17 cellular contexts compared by ENCODE assay signal in genomic region chr17:69435986-69436696, GRCh38. TPM values are rescaled to one million over a fixed set of nuclear protein-coding genes. Genes with fewer than 3 reads are reported as not detected.
A peak's percentile ranks its signal among the peaks of the same experiment; 100 is the strongest.
DNase-seq lines count a peak whose midpoint lies in the region; ATAC-seq, FAIRE-seq and TF ChIP-seq lines count a peak whose summit lies in the region.
"Had no signal": no experiment of that assay in that cellular context is flagged by ENCODE, and none has a peak within 500 bp of the region (broad histone marks: within the 10 kb centered on the region; RNA-seq: fewer than 3 reads in every experiment).

No MANE protein-coding gene starts in this region.

- ATAC-seq in GM18867 (IDR thresholded peaks at IDR 0.05; ENCODE audit: unreplicated experiment) = no peak
- ATAC-seq: GM12878, HCT116 had no signal

- H4K91ac ChIP-seq in H9 (ENCODE audit: insufficient read length, low read depth, low read length) = no peak overlapping the region

- H3K14ac ChIP-seq in H9 (ENCODE audit: insufficient read depth, low read length) = no peak overlapping the region

- H3K27ac ChIP-seq in H9 (ENCODE audit: insufficient read length, low read depth, low read length) (no peak overlapping the region), HUES64 (ENCODE audit: low read depth, low read length) (peak overlapping the region; percentile 28; the same call in 1 of the 2 replicates)

- no peak overlapping the region for H3K4ac ChIP-seq in H9 (ENCODE audit: low read depth, low read length)

- H3K9ac ChIP-seq in H9 (ENCODE audit: extremely low read depth, insufficient read length, low read length) (no peak overlapping the region), HUES64 (ENCODE audit: low read depth, low read length) (no peak overlapping the region)

- H4K5ac ChIP-seq in H9 (ENCODE audit: insufficient read length, low read depth, low read length) = no peak overlapping the region

- in situ Hi-C loops in G401 (cut with HindIII; ENCODE audit: low sequenced_read_pairs) = no loop called here

- peak; percentile 56 for FAIRE-seq in frontal cortex (lab: Jason Lieb, UNC)
- FAIRE-seq: GM12878, H1 had no signal

- no peaks in the 10 kb centered on the region for H3K36me3 ChIP-seq in HUES64 (ENCODE audit: insufficient read depth, low read length)

- H2BK120ac ChIP-seq in H9 (ENCODE audit: low read depth, low read length, poor library complexity, severe bottlenecking) = no peak overlapping the region

- H4K20me1 ChIP-seq in H9 (ENCODE audit: control insufficient read depth, insufficient read depth, insufficient read length) = no peaks in the 10 kb centered on the region

- peaks cover 31 to 43% of the 10 kb centered on the region in 2 experiments for H3K4me1 Mint-ChIP-seq in H9

- WGBS in H9 (ENCODE audit: extremely low coverage, insufficient read length, low lambda C conversion rate) = no CpG with 5 or more reads among the region's 5 CpGs
- WGBS in HUES64 = 86% methylated on average over 2 of the region's 5 CpGs

- no peak overlapping the region for H4K8ac ChIP-seq in H9 (replicated peaks; ENCODE audit: insufficient read length, low read depth, low read length)

- H3K27me3 ChIP-seq in H9 (ENCODE audit: insufficient read depth, low read length) (no peaks in the 10 kb centered on the region), HUES64 (ENCODE audit: insufficient read depth, low read length) (no peaks in the 10 kb centered on the region)

- H3K27ac Mint-ChIP-seq in H9 = peak overlapping the region; percentile 82 to 93 (median 92); a peak in 4 of 7 replicates
- H3K27ac Mint-ChIP-seq: CD4-positive, alpha-beta memory T cell had no signal

- peaks cover 0 to 7% (median 2%) of the 10 kb centered on the region in 3 experiments; a peak in 3 of 7 replicates for H3K36me3 Mint-ChIP-seq in H9 (ENCODE audit: insufficient read depth in 1 of 3, low read depth in 3 of 3)

- no peak overlapping the region for H3K4me3 Mint-ChIP-seq in H9
- H3K4me3 Mint-ChIP-seq: CD4-positive, alpha-beta memory T cell had no signal

- H3K27me3 Mint-ChIP-seq in H9 (ENCODE audit: low read depth) = no peaks in the 10 kb centered on the region
- H3K27me3 Mint-ChIP-seq: CD4-positive, alpha-beta memory T cell had no signal

- H3K56ac ChIP-seq in H9 (ENCODE audit: insufficient read length, low read depth, low read length) = no peak overlapping the region

- no peak overlapping the region for H2BK12ac ChIP-seq in H9 (ENCODE audit: insufficient read length, low read depth, low read length)

- H2BK15ac ChIP-seq in H9 (ENCODE audit: low read depth, low read length) = no peak overlapping the region

- DNase-seq in H9 (no peak), frontal cortex (ENCODE audit: low spot score in 2 of 2) (no peak), SIG-M5 treated with dmso at 0.1 percent for 504 hours (lab: John Stamatoyannopoulos, UW; ENCODE audit: unreplicated experiment) (no peak), G401 (ENCODE audit: low spot score) (no peak)
- DNase-seq: C1 segment of cervical spinal cord; Calu3; CD4-positive, alpha-beta memory T cell; COR-L47; DMS153; DND-41; GDM1; H7 had no signal

- H3K79me2 ChIP-seq in H9 (ENCODE audit: insufficient read depth, low read length) = no peaks in the 10 kb centered on the region

- no peak overlapping the region for H2BK5ac ChIP-seq in H9 (ENCODE audit: insufficient read length, low read length)

- H3K4me2 ChIP-seq in H9 (ENCODE audit: insufficient read depth, insufficient read length, low read length) = no peak overlapping the region

- H3K79me1 ChIP-seq in H9 (ENCODE audit: insufficient read depth, low read depth, low read length, poor library complexity, severe bottlenecking) = no peaks in the 10 kb centered on the region

- H3T11ph ChIP-seq in H9 (ENCODE audit: low read length) = no peak overlapping the region

- H2BK20ac ChIP-seq in H9 (ENCODE audit: low read depth, low read length, poor library complexity, severe bottlenecking) = no peak overlapping the region

- H3K23ac ChIP-seq in H9 (ENCODE audit: insufficient read length, low read depth, low read length) = no peak overlapping the region

- H3K4me1 ChIP-seq in H9 (ENCODE audit: insufficient read depth, low read length) (peaks cover 5% of the 10 kb centered on the region; the same call in 1 of the 2 replicates), HUES64 (ENCODE audit: insufficient read depth, low read length) (peaks cover 26% of the 10 kb centered on the region)

- no peak overlapping the region for H3K4me3 ChIP-seq in HUES64 (ENCODE audit: low read length)
- H3K4me3 ChIP-seq: GM12878 had no signal

- no peaks in the 10 kb centered on the region for H3K9me3 ChIP-seq in H9 (ENCODE audit: control insufficient read depth, low read depth, low read length)
- no peaks in the 10 kb centered on the region for H3K9me3 ChIP-seq in HUES64 (ENCODE audit: insufficient read depth, low read depth, low read length)

- H2AK5ac ChIP-seq in H9 (ENCODE audit: insufficient read length, low read length) = no peak overlapping the region

- H3K18ac ChIP-seq in H9 (ENCODE audit: insufficient read length, low read depth, low read length) = no peak overlapping the region

- peaks cover 0 to 3% of the 10 kb centered on the region in 2 experiments; a peak in 2 of 5 replicates for H3K9me3 Mint-ChIP-seq in H9

- H3K23me2 ChIP-seq in H9 (ENCODE audit: insufficient read length, low read depth, low read length, poor library complexity, severe bottlenecking) = no peaks in the 10 kb centered on the region

- H2AFZ ChIP-seq in H9 (ENCODE audit: low read length) = no peak overlapping the region

- no peak for TF ChIP-seq CTCF in H9 (conservative IDR thresholded peaks at IDR 0.05)

RNA-seq across cellular contexts. Expression of gene MAP2K6, which starts 21.6 kb away (rescaled TPM):
- total RNA-seq in H9 (2021) (17.7 and 18.9 TPM in 2 replicates), frontal cortex (30.6 TPM)
- polyA plus RNA-seq in HUES64 (2013, experiment 1 of 2) = 16.8 TPM
- polyA plus RNA-seq in HUES64 (2013, experiment 2 of 2) = 16.6 TPM
- 12.3 and 12.4 TPM in 2 replicates for total RNA-seq in G401 (2014; rRNA removed; shearing (Covaris generic))
